11 cellular contexts compared by ENCODE assay signal in genomic region chr19:43902399-43902798, GRCh38. TPM values are rescaled to one million over a fixed set of nuclear protein-coding genes. Genes with fewer than 3 reads are reported as not detected.
DNase-seq lines count a peak whose midpoint lies in the region; ATAC-seq, FAIRE-seq and TF ChIP-seq lines count a peak whose summit lies in the region.
"Had no signal": no experiment of that assay in that cellular context is flagged by ENCODE, and none has a peak within 500 bp of the region (broad histone marks: within the 10 kb centered on the region; RNA-seq: fewer than 3 reads in every experiment).

No MANE protein-coding gene starts in this region.

- no peaks in the 10 kb centered on the region for H3K27me3 ChIP-seq in heart left ventricle
- H3K27me3 ChIP-seq in GM12878 (replicated peaks in 1 of 2; ENCODE audit: control insufficient read depth in 2 of 2, insufficient read depth in 2 of 2, low read length in 1 of 2), result no peaks in the 10 kb centered on the region
- H3K27me3 ChIP-seq in thoracic aorta (replicated peaks; ENCODE audit: insufficient read depth), result no peaks in the 10 kb centered on the region
- H3K27me3 ChIP-seq: BLaER1 had no signal

- in situ Hi-C loops in GM12878 (cut with MboI), result no loop called here

- no peak for TF ChIP-seq EP300 in GM12878 (IDR thresholded peaks at IDR 0.05; ENCODE audit: borderline replicate concordance in 1 of 2, control insufficient read depth in 1 of 2, low read depth in 2 of 2, low read length in 2 of 2)

- H3K4me1 ChIP-seq in heart left ventricle (peaks cover 0 to 21% (median 8%) of the 10 kb centered on the region in 12 donors), GM12878 (ENCODE audit: control insufficient read depth, insufficient read depth, low read length) (peaks cover 8% of the 10 kb centered on the region; the same call in 1 of the 2 replicates), thoracic aorta (ENCODE audit: control insufficient read depth in 1 of 2, low read depth in 2 of 2) (no peaks in the 10 kb centered on the region)
- H3K4me1 ChIP-seq: HAP-1 had no signal

- TF ChIP-seq RAD21 in GM12878 (IDR thresholded peaks at IDR 0.05; ENCODE audit: insufficient read depth, low read depth, low read length), result no peak

- H3K9me3 ChIP-seq in heart left ventricle (peaks cover 0 to 78% (median 28%) of the 10 kb centered on the region in 12 donors), GM12878 (replicated peaks; ENCODE audit: control insufficient read depth, insufficient read depth, low read length) (peaks cover 1% of the 10 kb centered on the region), thoracic aorta (peaks cover 43% of the 10 kb centered on the region)

- no TSS peak for BruUV-seq in GM12878 (replicated peaks; lab: Mats Ljungman, UMichigan)

- peak overlapping the region; percentile 92 for H3K4me3 Mint-ChIP-seq in mesothelial cell of epicardium

- POLR2A ChIA-PET in GM12878 (lab: Charles Lee), result interaction anchor here (1.6 kb wide), 1 partner anchor 33 kb away, joined by 9 read pairs; the partner anchor contains the start of gene ZNF45

- CTCF ChIA-PET in GM12878 (lab: Yijun Ruan, JAX), result no interaction called here

- 93 to 95% (median 93%) methylated on average over 4 of the region's 4 CpGs for WGBS in heart left ventricle, 4 donors
- WGBS in GM12878 (ENCODE audit: insufficient coverage, insufficient replicate concordance, low lambda C conversion rate, missing lambda C conversion rate), result 57% methylated on average over 4 of the region's 4 CpGs

- no peaks in the 10 kb centered on the region for H3K79me2 ChIP-seq in GM12878 (ENCODE audit: control insufficient read depth, insufficient read depth, low read length)

- H3K4me3 ChIP-seq in heart left ventricle (peak overlapping the region; percentile 45 to 82 (median 64)), GM12878 (peak overlapping the region; percentile 85; the same call in 1 of the 2 replicates), thoracic aorta (peak overlapping the region; percentile 71)
- H3K4me3 ChIP-seq: HAP-1 had no signal

- intact Hi-C loops in heart left ventricle (cut with DNase I) (loop anchor here in 2 of 10 donors (1.0 to 5.0 kb wide), 4 partner anchors 35 to 75 kb away; partner anchors contain the start of genes ZNF283 (in 2 of the 2), ZNF221 (in 1 of the 2) and ZNF45 (in 1 of the 2)), left cardiac atrium (cut with DNase I) (no loop called here), GM12878 (cut with micrococcal nuclease; ENCODE audit: unreplicated experiment) (no loop called here)

- no peak overlapping the region for H3K9ac ChIP-seq in GM12878 (ENCODE audit: control insufficient read depth, insufficient read depth, low read length)
- H3K9ac ChIP-seq: BLaER1 had no signal

- H3K27ac Mint-ChIP-seq in mesothelial cell of epicardium, result no peak overlapping the region

- TF ChIP-seq POLR2A in heart left ventricle (IDR thresholded peaks at IDR 0.05), result no peak
- no peak for TF ChIP-seq POLR2A in GM12878 (IDR thresholded peaks at IDR 0.05; ENCODE audit: low read depth, low read length)

- H3K27me3 Mint-ChIP-seq in mesothelial cell of epicardium (ENCODE audit: low read depth), result no peaks in the 10 kb centered on the region

- H3K4me1 Mint-ChIP-seq in mesothelial cell of epicardium, result peaks cover 23% of the 10 kb centered on the region

- RAD21 ChIA-PET in GM12878 (lab: Charles Lee; ENCODE audit: unreplicated experiment), result interaction anchor here (1.3 kb wide), 1 partner anchor 33 kb away, joined by 4 read pairs; the partner anchor contains the start of gene ZNF45

- H3K9me3 Mint-ChIP-seq in mesothelial cell of epicardium, result peaks cover 69% of the 10 kb centered on the region

- peak overlapping the region; percentile 97 for H2AFZ ChIP-seq in GM12878 (ENCODE audit: control insufficient read depth, low read depth, low read length)

- H3K27ac ChIP-seq in heart left ventricle, result no peak overlapping the region
- no peak overlapping the region for H3K27ac ChIP-seq in GM12878 (ENCODE audit: control insufficient read depth, insufficient read depth)
- H3K27ac ChIP-seq in thoracic aorta, result no peak overlapping the region
- H3K27ac ChIP-seq: BLaER1 had no signal

- TF ChIP-seq CTCF in heart left ventricle (IDR thresholded peaks at IDR 0.05), result no peak
- TF ChIP-seq CTCF in GM12878 (IDR thresholded peaks at IDR 0.05 in 2 of 3, conservative IDR thresholded peaks at IDR 0.05 in 1 of 3; ENCODE audit: control insufficient read depth in 2 of 3, extremely low read depth in 1 of 3, insufficient read depth in 1 of 3, low read depth in 3 of 3, low read length in 3 of 3), result no peak
- TF ChIP-seq CTCF in mesothelial cell of epicardium (IDR thresholded peaks at IDR 0.05; ENCODE audit: unreplicated experiment), result no peak
- TF ChIP-seq CTCF in thoracic aorta (IDR thresholded peaks at IDR 0.05), result no peak

- H3K36me3 Mint-ChIP-seq in mesothelial cell of epicardium, result peaks cover 67% of the 10 kb centered on the region

- SMC1A ChIA-PET in GM12878 (lab: Charles Lee; ENCODE audit: uncharacterized antibody, unreplicated experiment), result interaction anchor here (1.1 to 1.3 kb wide), 2 partner anchors 74 to 193 kb away, joined by 3 to 4 read pairs; no protein-coding TSS in a partner anchor

- FAIRE-seq in GM12878 (lab: Jason Lieb, UNC), result no peak
- FAIRE-seq: islet of Langerhans had no signal

- H3K36me3 ChIP-seq in heart left ventricle (peaks cover 0 to 32% (median 5%) of the 10 kb centered on the region in 9 donors), GM12878 (ENCODE audit: control insufficient read depth in 2 of 2, insufficient read depth in 2 of 2, low read length in 1 of 2) (no peaks in the 10 kb centered on the region), thoracic aorta (no peaks in the 10 kb centered on the region)
- H3K36me3 ChIP-seq: BLaER1, HAP-1 had no signal

- no peak for DNase-seq in heart left ventricle
- no peak for DNase-seq in left cardiac atrium
- DNase-seq in GM12878 (ENCODE audit: low read depth, low spot score), result no peak
- DNase-seq in mesothelial cell of epicardium (ENCODE audit: low spot score in 2 of 2, unreplicated experiment in 2 of 2), result no peak
- DNase-seq in thoracic aorta (ENCODE audit: low spot score), result no peak
- DNase-seq in Kasumi-1 (lab: John Stamatoyannopoulos, UW), result no peak
- DNase-seq in activated CD4-positive, CD25-positive, alpha-beta regulatory T cell treated with anti-CD3 and anti-CD28 coated beads, Interleukin-2, amount 50 U/mL, for 72 hours, result no peak

- H3K4me2 ChIP-seq in GM12878 (ENCODE audit: control insufficient read depth, insufficient read depth), result no peak overlapping the region

- H4K20me1 ChIP-seq in GM12878 (ENCODE audit: control insufficient read depth, insufficient read depth), result no peaks in the 10 kb centered on the region
- H4K20me1 ChIP-seq: BLaER1 had no signal

- ATAC-seq in heart left ventricle, result no peak
- no peak for ATAC-seq in left cardiac atrium
- ATAC-seq in GM12878, result no peak
- no peak for ATAC-seq in thoracic aorta (ENCODE audit: insufficient number of reproducible peaks, low FRiP score, low read depth)
- ATAC-seq in GM19455 (IDR thresholded peaks at IDR 0.05; ENCODE audit: unreplicated experiment), result no peak

RNA-seq across cellular contexts. Expression of gene ZNF404, which starts 18.6 kb away (rescaled TPM):
- total RNA-seq in heart left ventricle, result 1 to 10 TPM; 2.3 to 7.6 (median 6.1) TPM
- polyA plus RNA-seq in heart left ventricle, result 10 to 100 TPM in 1 of 2 donors, 1 to 10 TPM in 1; 5.6 to 18.7 TPM
- total RNA-seq in left cardiac atrium, result 1 to 10 TPM; 6.5 to 7.0 TPM
- total RNA-seq in GM12878 (2013; cell fraction: nucleolus; rRNA removed), result 14.0 and 16.7 TPM in 2 replicates
- 0.11 and 0.38 TPM in 2 replicates for total RNA-seq in GM12878 (2014; rRNA removed)
- 0.72 and 1.0 TPM in 2 replicates for total RNA-seq in GM12878 (2014; rRNA removed; fragmentation: Illumina TruSeq; extraction: Trizol)
- total RNA-seq in GM12878 (2021), result 0.36 and 0.64 TPM in 2 replicates
- 1.9 TPM for polyA plus RNA-seq in GM12878 (2011; ENCODE audit: low read depth)
- 2.3 and 5.5 TPM in 2 replicates for polyA plus RNA-seq in GM12878 (2011; rRNA removed)
- polyA plus RNA-seq in GM12878 (2011; cell fraction: cytosol; rRNA removed), result 0.67 and 1.6 TPM in 2 replicates
- 1.8 and 3.5 TPM in 2 replicates for polyA plus RNA-seq in GM12878 (2011; cell fraction: nucleus; rRNA removed)
- 3.5 and 4.9 TPM in 2 replicates for polyA plus RNA-seq in GM12878 (2012)
- polyA plus RNA-seq in GM12878 (2014; fragmentation: Illumina TruSeq; extraction: Trizol), result 1.2 and 1.5 TPM in 2 replicates
- under 1 TPM; 0.31 to 0.42 TPM for polyA plus RNA-seq in GM12878 (2014; fragmentation: Nextera tagmentation; extraction: Ambion mirVana)
- 0.18 and 0.63 TPM in 2 replicates for polyA plus RNA-seq in GM12878 (2014; rRNA removed)
- polyA plus RNA-seq in GM12878 (2016; fragmentation: Nextera tagmentation; extraction: Ambion mirVana), result under 1 TPM in 1 of 2 experiments, not detected in 1; 0.68 TPM
- 0.82 and 0.88 TPM in 2 replicates for polyA minus RNA-seq in GM12878 (2011; rRNA and poly(A)+ RNA removed)
- polyA minus RNA-seq in GM12878 (2011; cell fraction: cytosol; rRNA and poly(A)+ RNA removed), result not detected in 2 replicates
- 0.96 and 1.1 TPM in 2 replicates for polyA minus RNA-seq in GM12878 (2011; cell fraction: nucleus; rRNA and poly(A)+ RNA removed)
- total RNA-seq in mesothelial cell of epicardium, result 8.0 to 8.3 TPM (median 8.2 TPM) in 3 replicates
- 1 to 10 TPM in 1 of 2 donors, not detected in 1; 2.7 TPM for total RNA-seq in thoracic aorta

RNA-seq across cellular contexts. Expression of gene ZNF45, which starts 32.7 kb away (rescaled TPM):
- total RNA-seq in heart left ventricle, result 1 to 10 TPM; 4.0 to 9.9 (median 7.2) TPM
- polyA plus RNA-seq in heart left ventricle, result 1 to 10 TPM; 2.4 to 5.4 TPM
- total RNA-seq in left cardiac atrium, result 10 to 100 TPM in 1 of 2 donors, 1 to 10 TPM in 1; 8.4 to 10.1 TPM
- total RNA-seq in GM12878 (2013; cell fraction: nucleolus; rRNA removed), result 41.7 and 45.2 TPM in 2 replicates
- 16.6 and 18.5 TPM in 2 replicates for total RNA-seq in GM12878 (2014; rRNA removed)
- total RNA-seq in GM12878 (2014; rRNA removed; fragmentation: Illumina TruSeq; extraction: Trizol), result 20.7 and 22.3 TPM in 2 replicates
- 15.0 and 15.6 TPM in 2 replicates for total RNA-seq in GM12878 (2021)
- polyA plus RNA-seq in GM12878 (2011; ENCODE audit: low read depth), result 8.8 TPM
- polyA plus RNA-seq in GM12878 (2011; rRNA removed), result 22.5 and 24.5 TPM in 2 replicates
- 17.2 and 20.7 TPM in 2 replicates for polyA plus RNA-seq in GM12878 (2011; cell fraction: cytosol; rRNA removed)
- 25.9 and 28.4 TPM in 2 replicates for polyA plus RNA-seq in GM12878 (2011; cell fraction: nucleus; rRNA removed)
- polyA plus RNA-seq in GM12878 (2012), result 8.5 and 10.3 TPM in 2 replicates
- 23.1 and 27.9 TPM in 2 replicates for polyA plus RNA-seq in GM12878 (2014; fragmentation: Illumina TruSeq; extraction: Trizol)
- 1 to 10 TPM; 4.2 to 5.0 TPM for polyA plus RNA-seq in GM12878 (2014; fragmentation: Nextera tagmentation; extraction: Ambion mirVana)
- 12.3 and 16.7 TPM in 2 replicates for polyA plus RNA-seq in GM12878 (2014; rRNA removed)
- 10 to 100 TPM; 11.5 to 13.7 TPM for polyA plus RNA-seq in GM12878 (2016; fragmentation: Nextera tagmentation; extraction: Ambion mirVana)
- 31.2 and 44.9 TPM in 2 replicates for polyA minus RNA-seq in GM12878 (2011; rRNA and poly(A)+ RNA removed)
- 6.7 and 14.5 TPM in 2 replicates for polyA minus RNA-seq in GM12878 (2011; cell fraction: cytosol; rRNA and poly(A)+ RNA removed)
- polyA minus RNA-seq in GM12878 (2011; cell fraction: nucleus; rRNA and poly(A)+ RNA removed), result 18.5 and 20.5 TPM in 2 replicates
- 20.8 to 21.8 TPM (median 21.1 TPM) in 3 replicates for total RNA-seq in mesothelial cell of epicardium
- 10 to 100 TPM in 1 of 2 donors, 1 to 10 TPM in 1; 8.1 to 16.9 TPM for total RNA-seq in thoracic aorta

RNA-seq across cellular contexts. Expression of gene ZNF221, which starts 48.6 kb away (rescaled TPM):
- total RNA-seq in heart left ventricle, result 1 to 10 TPM; 2.6 to 6.7 (median 3.9) TPM
- polyA plus RNA-seq in heart left ventricle, result 1 to 10 TPM; 2.4 to 2.9 TPM
- 1 to 10 TPM; 3.7 to 5.2 TPM for total RNA-seq in left cardiac atrium
- total RNA-seq in GM12878 (2013; cell fraction: nucleolus; rRNA removed), result 37.7 and 41.4 TPM in 2 replicates
- 0.33 and 0.45 TPM in 2 replicates for total RNA-seq in GM12878 (2014; rRNA removed)
- 0.72 and 0.74 TPM in 2 replicates for total RNA-seq in GM12878 (2014; rRNA removed; fragmentation: Illumina TruSeq; extraction: Trizol)
- total RNA-seq in GM12878 (2021), result 0.46 and 0.51 TPM in 2 replicates
- 0.85 TPM for polyA plus RNA-seq in GM12878 (2011; ENCODE audit: low read depth)
- polyA plus RNA-seq in GM12878 (2011; rRNA removed), result 1.7 and 2.8 TPM in 2 replicates
- polyA plus RNA-seq in GM12878 (2011; cell fraction: cytosol; rRNA removed), result 0.46 and 1.0 TPM in 2 replicates
- 2.8 and 2.9 TPM in 2 replicates for polyA plus RNA-seq in GM12878 (2011; cell fraction: nucleus; rRNA removed)
- polyA plus RNA-seq in GM12878 (2012), result 0.45 and 0.55 TPM in 2 replicates
- polyA plus RNA-seq in GM12878 (2014; fragmentation: Illumina TruSeq; extraction: Trizol), result 0.29 and 0.60 TPM in 2 replicates
- under 1 TPM; 0.16 to 0.47 TPM for polyA plus RNA-seq in GM12878 (2014; fragmentation: Nextera tagmentation; extraction: Ambion mirVana)
- 0.17 and 0.23 TPM in 2 replicates for polyA plus RNA-seq in GM12878 (2014; rRNA removed)
- under 1 TPM in 1 of 2 experiments, not detected in 1; 0.15 TPM for polyA plus RNA-seq in GM12878 (2016; fragmentation: Nextera tagmentation; extraction: Ambion mirVana)
- 3.0 and 5.4 TPM in 2 replicates for polyA minus RNA-seq in GM12878 (2011; rRNA and poly(A)+ RNA removed)
- 1.0 and 2.4 TPM in 2 replicates for polyA minus RNA-seq in GM12878 (2011; cell fraction: cytosol; rRNA and poly(A)+ RNA removed)
- 3.9 and 5.0 TPM in 2 replicates for polyA minus RNA-seq in GM12878 (2011; cell fraction: nucleus; rRNA and poly(A)+ RNA removed)
- 11.2 to 13.5 TPM (median 13.0 TPM) in 3 replicates for total RNA-seq in mesothelial cell of epicardium
- 10 to 100 TPM in 1 of 2 donors, 1 to 10 TPM in 1; 5.8 to 11.9 TPM for total RNA-seq in thoracic aorta
